ENCODE assay signal across 11 cellular contexts in the genomic region with DNA sequence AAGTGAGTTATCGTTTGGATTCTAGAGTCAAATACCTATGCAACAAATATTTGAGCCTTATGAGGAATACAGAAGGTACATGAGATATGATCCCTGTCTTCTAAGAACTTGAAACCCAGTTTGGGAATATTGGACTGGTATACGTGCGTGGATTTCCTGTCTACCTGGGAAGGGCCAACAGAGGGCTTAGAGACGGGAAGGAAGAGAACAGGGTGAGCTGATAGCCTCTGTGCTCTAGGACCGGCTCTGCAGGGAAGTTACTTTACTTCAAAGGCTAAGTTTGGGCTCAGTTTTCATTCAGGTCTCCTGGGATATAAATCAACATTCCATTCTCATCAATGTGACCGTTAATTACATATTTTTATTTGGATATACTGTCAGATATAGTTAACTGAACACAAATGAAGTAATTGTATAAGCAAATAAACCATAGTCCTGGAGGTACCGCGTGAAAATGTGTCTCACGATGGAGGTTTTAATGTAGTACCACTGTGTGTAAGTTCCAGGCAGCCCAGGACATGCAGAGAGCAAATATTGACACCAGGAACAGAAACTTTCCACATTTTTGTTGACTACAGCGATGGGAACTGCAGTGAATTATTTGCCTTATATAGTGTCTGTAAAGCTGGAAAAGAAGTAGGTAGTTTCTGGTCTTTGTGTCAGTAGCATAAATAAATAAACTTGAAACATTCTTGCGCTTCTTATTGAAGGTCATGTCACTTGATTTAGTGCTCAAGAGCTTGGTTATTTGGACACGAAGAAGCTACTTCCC. TPM values are rescaled to one million over a fixed set of nuclear protein-coding genes. Genes with fewer than 3 reads are reported as not detected.
DNase-seq lines count a peak whose midpoint lies in the region; ATAC-seq and TF ChIP-seq lines count a peak whose summit lies in the region.
"Had no signal": no experiment of that assay in that cellular context is flagged by ENCODE, and none has a peak within 500 bp of the region (broad histone marks: within the 10 kb centered on the region; RNA-seq: fewer than 3 reads in every experiment).

No MANE protein-coding gene starts in this region.

- H3K79me2 ChIP-seq in SK-N-SH (ENCODE audit: insufficient read depth), result peaks cover 38% of the 10 kb centered on the region

- H3K27me3 Mint-ChIP-seq in CD8-positive, alpha-beta T cell (ENCODE audit: low read depth), result no peaks in the 10 kb centered on the region
- H3K27me3 Mint-ChIP-seq in activated CD4-positive, alpha-beta T cell treated with anti-CD3 and anti-CD28 coated beads, Interleukin-2, amount 10 ng/mL, durations not matched to agents 24 days and 14 days, result no peaks in the 10 kb centered on the region
- H3K27me3 Mint-ChIP-seq: B cell had no signal

- H3K4me2 ChIP-seq in SK-N-SH, result peak overlapping the region; percentile 52; the same call in 1 of the 2 replicates
- H3K4me2 ChIP-seq: PC-9 had no signal

- WGBS in SK-N-SH (ENCODE audit: low lambda C conversion rate), result 81% methylated on average over 12 of the region's 12 CpGs
- 43% methylated on average over 12 of the region's 12 CpGs for WGBS in right cardiac atrium

- peaks cover 67% of the 10 kb centered on the region for H3K4me1 Mint-ChIP-seq in CD8-positive, alpha-beta T cell (ENCODE audit: low read depth)
- H3K4me1 Mint-ChIP-seq in activated CD4-positive, alpha-beta T cell treated with anti-CD3 and anti-CD28 coated beads, Interleukin-2, amount 10 ng/mL, durations not matched to agents 24 days and 14 days, result peaks cover 46% of the 10 kb centered on the region

- no peak for ATAC-seq in CD8-positive, alpha-beta T cell
- ATAC-seq in right cardiac atrium, result peak in 1 of 2 donors; percentile 65
- ATAC-seq in GM18520 (IDR thresholded peaks at IDR 0.05; ENCODE audit: unreplicated experiment), result no peak

- intact Hi-C loops in CD8-positive, alpha-beta T cell (cut with DNase I, micrococcal nuclease), result no loop called here
- intact Hi-C loops in right cardiac atrium (cut with DNase I), result no loop called here
- intact Hi-C loops in activated CD4-positive, alpha-beta T cell treated with anti-CD3 and anti-CD28 coated beads, Interleukin-2, amount 10 ng/mL, durations not matched to agents 24 days and 14 days (cut with micrococcal nuclease), result no loop called here

- no peak overlapping the region for H3K4me3 ChIP-seq in CD8-positive, alpha-beta T cell (ENCODE audit: low read depth, low read length)
- no peak overlapping the region for H3K4me3 ChIP-seq in SK-N-SH (ENCODE audit: low read depth in 2 of 2, low read length in 1 of 2)
- H3K4me3 ChIP-seq in right cardiac atrium (ENCODE audit: low read length), result no peak overlapping the region
- no peak overlapping the region for H3K4me3 ChIP-seq in rectal smooth muscle tissue (ENCODE audit: low read length)
- H3K4me3 ChIP-seq in WERI-Rb-1 (ENCODE audit: low read depth, low read length), result no peak overlapping the region
- H3K4me3 ChIP-seq: PC-9 had no signal

- no peaks in the 10 kb centered on the region for H3K9me3 Mint-ChIP-seq in CD8-positive, alpha-beta T cell
- no peaks in the 10 kb centered on the region for H3K9me3 Mint-ChIP-seq in activated CD4-positive, alpha-beta T cell treated with anti-CD3 and anti-CD28 coated beads, Interleukin-2, amount 10 ng/mL, durations not matched to agents 24 days and 14 days

- POLR2A ChIA-PET in CD8-positive, alpha-beta T cell (lab: Charles Lee), result interaction anchor here (0.5 to 1.0 kb wide), 3 partner anchors 47 to 589 kb away, joined by 3 to 4 read pairs (median 3); no protein-coding TSS in a partner anchor
- POLR2A ChIA-PET in SK-N-SH (lab: Yijun Ruan, JAX), result no interaction called here

- peaks cover 15% of the 10 kb centered on the region; the same call in 1 of the 2 replicates for H4K20me1 ChIP-seq in SK-N-SH (ENCODE audit: insufficient read depth)

- no peak for TF ChIP-seq EP300 in SK-N-SH (IDR thresholded peaks at IDR 0.05; ENCODE audit: borderline replicate concordance in 1 of 2, low read depth in 1 of 2, low read length in 1 of 2)

- TF ChIP-seq RAD21 in SK-N-SH (IDR thresholded peaks at IDR 0.05; ENCODE audit: low read length), result no peak

- H3F3A ChIP-seq in SK-N-SH (replicated peaks; ENCODE audit: insufficient read depth), result peaks cover 28% of the 10 kb centered on the region

- H3K4me3 Mint-ChIP-seq in CD8-positive, alpha-beta T cell, result no peak overlapping the region
- H3K4me3 Mint-ChIP-seq in activated CD4-positive, alpha-beta T cell treated with anti-CD3 and anti-CD28 coated beads, Interleukin-2, amount 10 ng/mL, durations not matched to agents 24 days and 14 days, result no peak overlapping the region
- H3K4me3 Mint-ChIP-seq: B cell had no signal

- no peak for TF ChIP-seq CTCF in CD8-positive, alpha-beta T cell (IDR thresholded peaks at IDR 0.05)
- no peak for TF ChIP-seq CTCF in SK-N-SH (IDR thresholded peaks at IDR 0.05)
- TF ChIP-seq CTCF in WERI-Rb-1 (IDR thresholded peaks at IDR 0.05; ENCODE audit: low read depth, low read length), result no peak

- H3K36me3 Mint-ChIP-seq in CD8-positive, alpha-beta T cell, result peaks cover 6% of the 10 kb centered on the region
- peaks cover 20% of the 10 kb centered on the region for H3K36me3 Mint-ChIP-seq in activated CD4-positive, alpha-beta T cell treated with anti-CD3 and anti-CD28 coated beads, Interleukin-2, amount 10 ng/mL, durations not matched to agents 24 days and 14 days (ENCODE audit: low read depth)

- no peaks in the 10 kb centered on the region for H3K36me3 ChIP-seq in CD8-positive, alpha-beta T cell (ENCODE audit: insufficient read depth, low read length)
- H3K36me3 ChIP-seq in SK-N-SH (replicated peaks in 1 of 2; ENCODE audit: control insufficient read depth in 1 of 2, insufficient read depth in 2 of 2, low read length in 1 of 2) (no peaks in the 10 kb centered on the region), rectal smooth muscle tissue (ENCODE audit: control insufficient read depth, insufficient read depth, low read length) (no peaks in the 10 kb centered on the region), WERI-Rb-1 (no peaks in the 10 kb centered on the region)

- H3K27ac ChIP-seq in CD8-positive, alpha-beta T cell (ENCODE audit: low read depth, low read length), result no peak overlapping the region
- H3K27ac ChIP-seq in SK-N-SH (ENCODE audit: low read depth in 2 of 2, low read length in 1 of 2) (peak overlapping the region in 1 of 2 experiments; percentile 58; a peak in 2 of 4 replicates), right cardiac atrium (ENCODE audit: low read length) (peak overlapping the region; percentile 26), rectal smooth muscle tissue (ENCODE audit: low read depth, low read length) (peak overlapping the region; percentile 1), WERI-Rb-1 (no peak overlapping the region)
- H3K27ac ChIP-seq: PC-9 had no signal

- no peak overlapping the region for H2AFZ ChIP-seq in SK-N-SH (ENCODE audit: low read depth)
- H2AFZ ChIP-seq: PC-9 had no signal

- no peaks in the 10 kb centered on the region for H3K27me3 ChIP-seq in CD8-positive, alpha-beta T cell (ENCODE audit: insufficient read depth, low read length)
- H3K27me3 ChIP-seq in SK-N-SH (ENCODE audit: insufficient read depth) (no peaks in the 10 kb centered on the region), right cardiac atrium (ENCODE audit: control insufficient read depth, insufficient read depth) (no peaks in the 10 kb centered on the region), rectal smooth muscle tissue (ENCODE audit: control insufficient read depth, insufficient read depth, low read length) (no peaks in the 10 kb centered on the region), WERI-Rb-1 (ENCODE audit: insufficient read depth, low read depth, severe bottlenecking) (no peaks in the 10 kb centered on the region)

- H3K9ac ChIP-seq in SK-N-SH (no peak overlapping the region), rectal smooth muscle tissue (ENCODE audit: low read length) (no peak overlapping the region)

- DNase-seq in CD8-positive, alpha-beta T cell, result no peak
- DNase-seq in SK-N-SH (no peak), right cardiac atrium (no peak), NCI-H128 (lab: John Stamatoyannopoulos, UW; ENCODE audit: unreplicated experiment) (no peak), WERI-Rb-1 (no peak)
- DNase-seq in activated CD4-positive, alpha-beta T cell treated with anti-CD3 and anti-CD28 coated beads, Interleukin-2, amount 10 ng/mL, durations not matched to agents 24 days and 14 days, result no peak
- DNase-seq: PC-9, T-helper 9 cell had no signal

- peak overlapping the region; percentile 58 for H3K27ac Mint-ChIP-seq in CD8-positive, alpha-beta T cell
- H3K27ac Mint-ChIP-seq in activated CD4-positive, alpha-beta T cell treated with anti-CD3 and anti-CD28 coated beads, Interleukin-2, amount 10 ng/mL, durations not matched to agents 24 days and 14 days, result no peak overlapping the region
- H3K27ac Mint-ChIP-seq: B cell had no signal

- no peaks in the 10 kb centered on the region for H3K9me3 ChIP-seq in CD8-positive, alpha-beta T cell (ENCODE audit: low read length)
- H3K9me3 ChIP-seq in SK-N-SH (no peaks in the 10 kb centered on the region), right cardiac atrium (ENCODE audit: control insufficient read depth, low read length) (no peaks in the 10 kb centered on the region), WERI-Rb-1 (ENCODE audit: severe bottlenecking) (no peaks in the 10 kb centered on the region)

- peaks cover 44% of the 10 kb centered on the region for H3K4me1 ChIP-seq in CD8-positive, alpha-beta T cell (ENCODE audit: insufficient read depth, low read length)
- peaks cover 9 to 23% of the 10 kb centered on the region in 2 experiments; a peak in 3 of 4 replicates for H3K4me1 ChIP-seq in SK-N-SH (ENCODE audit: control insufficient read depth in 1 of 2, insufficient read depth in 2 of 2, low read depth in 1 of 2, low read length in 1 of 2)
- H3K4me1 ChIP-seq in right cardiac atrium (ENCODE audit: control insufficient read depth, insufficient read depth, low read length), result peaks cover 4% of the 10 kb centered on the region
- peaks cover 6% of the 10 kb centered on the region for H3K4me1 ChIP-seq in rectal smooth muscle tissue (ENCODE audit: control insufficient read depth, insufficient read depth, low read length)

- H3K9me2 ChIP-seq in SK-N-SH, result no peaks in the 10 kb centered on the region

- CTCF ChIA-PET in CD8-positive, alpha-beta T cell (lab: Charles Lee), result interaction anchor here (1.1 to 1.4 kb wide), 3 partner anchors 10 to 39 kb away, joined by 3 to 6 read pairs (median 6); no protein-coding TSS in a partner anchor
- CTCF ChIA-PET in SK-N-SH (lab: Yijun Ruan, JAX), result interaction anchor here (0.6 to 2.8 kb wide), 7 partner anchors 11 to 57 kb away, joined by 3 to 9 read pairs (median 3); no protein-coding TSS in a partner anchor

RNA-seq across cellular contexts. Expression of a gene that starts 8.6 kb away (rescaled TPM):
- 10 to 100 TPM; 10.3 to 11.7 TPM for total RNA-seq in CD8-positive, alpha-beta T cell
- polyA plus RNA-seq in SK-N-SH (2012; rRNA removed), result 26.7 and 32.7 TPM in 2 replicates
- 13.2 and 27.4 TPM in 2 replicates for polyA plus RNA-seq in SK-N-SH (2012; cell fraction: cytosol; rRNA removed)
- polyA plus RNA-seq in SK-N-SH (2012; cell fraction: nucleus; rRNA removed), result 21.1 and 23.8 TPM in 2 replicates
- total RNA-seq in right cardiac atrium, result 10 to 100 TPM; 16.6 to 19.5 (median 19.4) TPM
- polyA plus RNA-seq in right cardiac atrium, result 17.9 TPM
- total RNA-seq in activated CD4-positive, alpha-beta T cell treated with anti-CD3 and anti-CD28 coated beads, Interleukin-2, amount 10 ng/mL, durations not matched to agents 24 days and 14 days, result 5.8 and 6.4 TPM in 2 replicates

RNA-seq across cellular contexts. Expression of a gene that starts 57.4 kb away (rescaled TPM):
- 100 to 1,000 TPM; 234 to 239 TPM for total RNA-seq in CD8-positive, alpha-beta T cell
- polyA plus RNA-seq in SK-N-SH (2012; rRNA removed), result 140 and 151 TPM in 2 replicates
- polyA plus RNA-seq in SK-N-SH (2012; cell fraction: cytosol; rRNA removed), result 102 and 103 TPM in 2 replicates
- polyA plus RNA-seq in SK-N-SH (2012; cell fraction: nucleus; rRNA removed), result 424 and 428 TPM in 2 replicates
- 10 to 100 TPM; 64.9 to 81.7 (median 72.8) TPM for total RNA-seq in right cardiac atrium
- 40.7 TPM for polyA plus RNA-seq in right cardiac atrium
- total RNA-seq in activated CD4-positive, alpha-beta T cell treated with anti-CD3 and anti-CD28 coated beads, Interleukin-2, amount 10 ng/mL, durations not matched to agents 24 days and 14 days, result 284 TPM in 2 replicates

Comparison
In these comparisons a context has a peak if more than half of its experiments do, and no peak if none do; other contexts are left out.
1. H3K27ac ChIP-seq: peak in right cardiac atrium (single experiment) and rectal smooth muscle tissue (single experiment); none in CD8-positive, alpha-beta T cell (single experiment) and WERI-Rb-1 (single experiment).